1 cellular context compared by ENCODE assay signal in genomic region chr6:146887447-146888077, GRCh38.
A peak's percentile ranks its signal among the peaks of the same experiment; 100 is the strongest.
TF ChIP-seq lines count a peak whose summit lies in the region.

No MANE protein-coding gene starts in this region.

TF ChIP-seq in K562, 482 proteins besides CTCF, POLR2A, EP300 and RAD21 (continued from another document):
- TF ChIP-seq E2F1 (CRISPR knock-in tag; IDR thresholded peaks at IDR 0.05): 0 out of 2 replicates have a peak, but pooled peaks have one; percentile 27
- TF ChIP-seq CCNT2 (IDR thresholded peaks at IDR 0.05; ENCODE audit: borderline replicate concordance, extremely low read depth, insufficient read length, low read depth, low read length): no peak
- no peak for TF ChIP-seq RB1 (IDR thresholded peaks at IDR 0.05; ENCODE audit: low read depth)
- no peak for TF ChIP-seq TCF3 (CRISPR knock-in tag; IDR thresholded peaks at IDR 0.05)
- TF ChIP-seq ZNF444 (CRISPR knock-in tag; IDR thresholded peaks at IDR 0.05): peak; percentile 99
- TF ChIP-seq ATF2 (CRISPR knock-in tag; IDR thresholded peaks at IDR 0.05): no peak
- TF ChIP-seq ZEB2 (IDR thresholded peaks at IDR 0.05): no peak
- TF ChIP-seq NEUROD1 (IDR thresholded peaks at IDR 0.05; ENCODE audit: borderline replicate concordance, low read depth, low read length, partially characterized antibody): no peak
- no peak for TF ChIP-seq LEF1 (IDR thresholded peaks at IDR 0.05)
- TF ChIP-seq MCM3 (IDR thresholded peaks at IDR 0.05): no peak
- TF ChIP-seq ELF4 (CRISPR knock-in tag; IDR thresholded peaks at IDR 0.05): peak; percentile 100
- TF ChIP-seq ZFX (CRISPR knock-in tag; IDR thresholded peaks at IDR 0.05): no peak
- no peak for TF ChIP-seq EZH2 (IDR thresholded peaks at IDR 0.05; ENCODE audit: borderline replicate concordance, low read depth, low read length)
- TF ChIP-seq TSHZ1 (CRISPR knock-in tag; IDR thresholded peaks at IDR 0.05): peak; percentile 100
- TF ChIP-seq ZNF79 (CRISPR knock-in tag; IDR thresholded peaks at IDR 0.05; ENCODE audit: low read depth): peak; percentile 100
- no peak for TF ChIP-seq FOXJ3 (CRISPR knock-in tag; IDR thresholded peaks at IDR 0.05)
- TF ChIP-seq ADNP (tag; IDR thresholded peaks at IDR 0.05): peak; percentile 67; the same call in 1 of the 2 replicates
- peak; percentile 100 for TF ChIP-seq PTTG1 (tag; IDR thresholded peaks at IDR 0.05; ENCODE audit: low read depth)
- no peak for TF ChIP-seq RBM34 (IDR thresholded peaks at IDR 0.05; ENCODE audit: borderline replicate concordance, insufficient read depth, low read length)
- TF ChIP-seq SP2 (IDR thresholded peaks at IDR 0.05; ENCODE audit: extremely low read depth, low read depth, low read length, poor library complexity, severe bottlenecking): no peak
- no peak for TF ChIP-seq SNRNP70 (optimal IDR thresholded peaks at IDR 0.05; ENCODE audit: low read depth, low read length)
TF ChIP-seq in K562: peak in this region for 219.
